In the genomic region with DNA sequence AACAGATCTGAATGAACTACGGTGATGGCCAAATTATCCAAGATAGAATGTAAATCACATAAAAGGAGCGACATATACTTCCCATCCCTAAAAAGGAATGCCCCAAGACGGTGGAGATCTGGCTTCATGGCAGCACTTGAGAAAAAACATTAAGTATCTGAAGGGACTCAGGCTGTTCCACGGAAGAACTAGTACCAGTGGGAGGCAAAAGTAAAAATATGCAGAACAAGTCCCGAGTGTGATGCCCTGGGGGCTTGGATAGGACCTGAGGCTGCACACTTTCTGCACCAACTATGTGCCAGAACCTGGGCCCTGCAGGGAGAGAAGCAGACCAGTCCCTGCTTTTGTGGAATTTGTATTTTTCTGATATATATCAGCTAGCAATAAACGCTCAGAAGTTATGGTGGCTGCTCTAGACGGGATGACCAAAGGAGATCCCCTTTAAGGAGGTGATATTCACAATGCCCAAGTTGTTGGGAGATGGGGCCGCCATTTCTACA, we compare ENCODE assay signal across 8 cellular contexts. TPM values are rescaled to one million over a fixed set of nuclear protein-coding genes. Genes with fewer than 3 reads are reported as not detected.
A peak's percentile ranks its signal among the peaks of the same experiment; 100 is the strongest.
DNase-seq lines count a peak whose midpoint lies in the region; ATAC-seq and TF ChIP-seq lines count a peak whose summit lies in the region.

No MANE protein-coding gene starts in this region.

- CTCF ChIA-PET in CD4-positive, alpha-beta T cell (lab: Charles Lee): interaction anchor here (0.8 to 4.8 kb wide), 8 partner anchors 11 to 57 kb away, joined by 3 to 32 read pairs (median 6); no protein-coding TSS in a partner anchor

- peaks cover 88% of the 10 kb centered on the region for H3K4me1 Mint-ChIP-seq in CD4-positive, alpha-beta T cell (ENCODE audit: low read depth)

- intact Hi-C loops in CD4-positive, alpha-beta T cell (cut with DNase I, micrococcal nuclease): loop anchor here (2.0 to 5.0 kb wide), 4 partner anchors 35 to 51 kb away; no protein-coding TSS in a partner anchor
- intact Hi-C loops in body of pancreas (cut with DNase I) (no loop called here), mucosa of descending colon (cut with DNase I, micrococcal nuclease) (no loop called here)

- peak; percentile 3 for TF ChIP-seq CTCF in CD4-positive, alpha-beta T cell (IDR thresholded peaks at IDR 0.05)
- TF ChIP-seq CTCF in body of pancreas (IDR thresholded peaks at IDR 0.05): no peak
- no peak for TF ChIP-seq CTCF in mucosa of descending colon (IDR thresholded peaks at IDR 0.05)

- H3K36me3 Mint-ChIP-seq in CD4-positive, alpha-beta T cell (ENCODE audit: low read depth): peaks cover 42% of the 10 kb centered on the region

- 38 to 41% methylated on average over 8 of the region's 8 CpGs for WGBS in body of pancreas, 2 donors

- H3K27me3 ChIP-seq in CD4-positive, alpha-beta T cell (ENCODE audit: control insufficient read depth, insufficient read depth, low read length): no peaks in the 10 kb centered on the region
- H3K27me3 ChIP-seq in body of pancreas: no peaks in the 10 kb centered on the region

- H3K4me3 Mint-ChIP-seq in CD4-positive, alpha-beta T cell: peak overlapping the region; percentile 92

- H3K9me3 Mint-ChIP-seq in CD4-positive, alpha-beta T cell: no peaks in the 10 kb centered on the region

- POLR2A ChIA-PET in CD4-positive, alpha-beta T cell (lab: Charles Lee): interaction anchor here (0.7 to 8.2 kb wide), 26 partner anchors 9 to 607 kb away, joined by 3 to 124 read pairs (median 4); a partner anchor contains a TSS

- no peak for TF ChIP-seq POLR2A in body of pancreas (IDR thresholded peaks at IDR 0.05)
- no peak for TF ChIP-seq POLR2A in GM18505 (IDR thresholded peaks at IDR 0.05; ENCODE audit: borderline replicate concordance, extremely low read depth, insufficient read depth, insufficient read length)

- no peak for ATAC-seq in CD4-positive, alpha-beta T cell (ENCODE audit: poor library complexity)
- ATAC-seq in HG03439 (IDR thresholded peaks at IDR 0.05; ENCODE audit: unreplicated experiment) (peak; percentile 15), body of pancreas (no peak), mucosa of descending colon (no peak), GM21526 (IDR thresholded peaks at IDR 0.05; ENCODE audit: low FRiP score, unreplicated experiment) (no peak), GM18505 (IDR thresholded peaks at IDR 0.05; ENCODE audit: unreplicated experiment) (no peak)

- no peak for DNase-seq in CD4-positive, alpha-beta T cell
- no peak for DNase-seq in body of pancreas
- peak in 1 of 3 donors; percentile 16 for DNase-seq in mucosa of descending colon
- DNase-seq in NCI-H187 (lab: John Stamatoyannopoulos, UW): no peak
- DNase-seq in SHP77 (lab: John Stamatoyannopoulos, UW): no peak

- H3K27ac Mint-ChIP-seq in CD4-positive, alpha-beta T cell: peak overlapping the region; percentile 93

- H3K27me3 Mint-ChIP-seq in CD4-positive, alpha-beta T cell: no peaks in the 10 kb centered on the region

- H3K9me3 ChIP-seq in CD4-positive, alpha-beta T cell (ENCODE audit: control insufficient read depth, low read length): no peaks in the 10 kb centered on the region
- H3K9me3 ChIP-seq in body of pancreas: no peaks in the 10 kb centered on the region
- no peaks in the 10 kb centered on the region for H3K9me3 ChIP-seq in mucosa of descending colon

- H3K36me3 ChIP-seq in body of pancreas (replicated peaks in 1 of 2; ENCODE audit: insufficient read depth in 1 of 2, low read depth in 2 of 2): no peaks in the 10 kb centered on the region
- no peaks in the 10 kb centered on the region for H3K36me3 ChIP-seq in mucosa of descending colon (ENCODE audit: low read depth)

- peak overlapping the region; percentile 81 for H3K27ac ChIP-seq in CD4-positive, alpha-beta T cell (ENCODE audit: low read depth, low read length)
- H3K27ac ChIP-seq in body of pancreas: peak overlapping the region; percentile 85 to 94 (median 89)

- H3K4me1 ChIP-seq in body of pancreas: peaks cover 47% of the 10 kb centered on the region
- H3K4me1 ChIP-seq in mucosa of descending colon (ENCODE audit: low read depth): peaks cover 33% of the 10 kb centered on the region

- H3K4me3 ChIP-seq in body of pancreas (peak overlapping the region; percentile 12 to 53), mucosa of descending colon (peak overlapping the region; percentile 35)

RNA-seq across cellular contexts. Expression of a gene that starts 0.5 kb away (rescaled TPM):
- total RNA-seq in CD4-positive, alpha-beta T cell: 10 to 100 TPM; 10.6 to 14.1 TPM
- total RNA-seq in body of pancreas: 10 to 100 TPM in 1 of 2 donors, not detected in 1; 33.5 TPM
- 10 to 100 TPM; 26.9 to 42.0 (median 29.1) TPM for total RNA-seq in mucosa of descending colon

RNA-seq across cellular contexts. Expression of a gene that starts 1.9 kb away (rescaled TPM):
- 1 to 10 TPM; 3.6 to 5.1 TPM for total RNA-seq in CD4-positive, alpha-beta T cell
- total RNA-seq in body of pancreas (10 to 100 TPM; 23.1 to 26.0 TPM), mucosa of descending colon (10 to 100 TPM; 14.4 to 29.4 (median 17.8) TPM)

RNA-seq across cellular contexts. Expression of a gene that starts 14.4 kb away (rescaled TPM):
- 1 to 10 TPM in 1 of 2 experiments, under 1 TPM in 1; 0.66 to 1.1 TPM for total RNA-seq in CD4-positive, alpha-beta T cell
- total RNA-seq in body of pancreas (not detected), mucosa of descending colon (1 to 10 TPM; 3.1 to 6.1 (median 4.8) TPM)

RNA-seq across cellular contexts. Expression of a gene that starts 27.4 kb away (rescaled TPM):
- total RNA-seq in CD4-positive, alpha-beta T cell: not detected
- not detected for total RNA-seq in body of pancreas
- total RNA-seq in mucosa of descending colon: under 1 TPM in 1 of 3 donors, not detected in 2; 0.46 TPM

RNA-seq across cellular contexts. Expression of a gene that starts 52.7 kb away (rescaled TPM):
- total RNA-seq in CD4-positive, alpha-beta T cell: 10 to 100 TPM; 46.3 to 49.3 TPM
- total RNA-seq in body of pancreas (1 to 10 TPM; 4.3 to 6.0 TPM), mucosa of descending colon (10 to 100 TPM in 1 of 3 donors, 1 to 10 TPM in 2; 3.1 to 15.9 (median 9.3) TPM)

Comparison
In these comparisons a context has a peak if more than half of its experiments do, and no peak if none do; other contexts are left out.
1. intact Hi-C loops: an anchor here in CD4-positive, alpha-beta T cell (2.0 to 5.0 kb wide); none called in body of pancreas and mucosa of descending colon.